ENCODE assay signal across 1 cellular context in genomic region chr4:6523251-6523650, GRCh38.
TF ChIP-seq lines count a peak whose summit lies in the region.

No MANE protein-coding gene starts in this region.

TF ChIP-seq in K562, 482 proteins besides CTCF, POLR2A, EP300 and RAD21 (continued from another document):
- TF ChIP-seq CEBPG (CRISPR knock-in tag; IDR thresholded peaks at IDR 0.05) = no peak
- TF ChIP-seq CEBPG (tag; conservative IDR thresholded peaks at IDR 0.05 in 1 of 2, IDR thresholded peaks at IDR 0.05 in 1 of 2) = peak in 1 of 2 experiments; percentile 25; a peak in 1 of 4 replicates
- no peak for TF ChIP-seq HDGF (IDR thresholded peaks at IDR 0.05)
- no peak for TF ChIP-seq RREB1 (CRISPR knock-in tag; IDR thresholded peaks at IDR 0.05)
- TF ChIP-seq CEBPB (tag; IDR thresholded peaks at IDR 0.05) = peak; percentile 11; the same call in 1 of the 2 replicates
- no peak for TF ChIP-seq HNRNPL (IDR thresholded peaks at IDR 0.05; ENCODE audit: low read depth, low read length)
- no peak for TF ChIP-seq MEF2D (tag; conservative IDR thresholded peaks at IDR 0.05; ENCODE audit: low read depth)
- TF ChIP-seq BCOR (IDR thresholded peaks at IDR 0.05) = peak; percentile 55; the same call in 1 of the 2 replicates
- no peak for TF ChIP-seq ZNF778 (CRISPR knock-in tag; IDR thresholded peaks at IDR 0.05)
- no peak for TF ChIP-seq ZNF436 (CRISPR knock-in tag; IDR thresholded peaks at IDR 0.05)
- TF ChIP-seq ZHX1 (conservative IDR thresholded peaks at IDR 0.05; ENCODE audit: low read length) = no peak
- no peak for TF ChIP-seq ZNF740 (CRISPR knock-in tag; IDR thresholded peaks at IDR 0.05)
- TF ChIP-seq ZNF740 (tag; IDR thresholded peaks at IDR 0.05) = no peak
- TF ChIP-seq FOXA3 (CRISPR knock-in tag; conservative IDR thresholded peaks at IDR 0.05 in 1 of 2, IDR thresholded peaks at IDR 0.05 in 1 of 2) = no peak
- TF ChIP-seq NKRF (IDR thresholded peaks at IDR 0.05; ENCODE audit: borderline replicate concordance) = no peak
- no peak for TF ChIP-seq CBX8 (IDR thresholded peaks at IDR 0.05; ENCODE audit: borderline replicate concordance, extremely low read depth, low read depth, low read length, poor library complexity, severe bottlenecking)
- no peak for TF ChIP-seq ZNF23 (CRISPR knock-in tag; IDR thresholded peaks at IDR 0.05)
- no peak for TF ChIP-seq BDP1 (IDR thresholded peaks at IDR 0.05; ENCODE audit: insufficient read depth, insufficient read length)
- no peak for TF ChIP-seq ILK (tag; IDR thresholded peaks at IDR 0.05; ENCODE audit: borderline replicate concordance, low read depth)
- peak; percentile 69 for TF ChIP-seq ZFP36 (IDR thresholded peaks at IDR 0.05; ENCODE audit: low read depth, low read length, partially characterized antibody)
- TF ChIP-seq ELK3 (CRISPR knock-in tag; IDR thresholded peaks at IDR 0.05) = no peak
- peak in 1 of 2 experiments; percentile 37; a peak in 1 of 4 replicates for TF ChIP-seq KDM1A (IDR thresholded peaks at IDR 0.05)
- TF ChIP-seq ELF1 (tag; IDR thresholded peaks at IDR 0.05) = no peak
- no peak for TF ChIP-seq CHD2 (IDR thresholded peaks at IDR 0.05; ENCODE audit: low read depth, low read length)
- no peak for TF ChIP-seq NFE2L1 (tag; IDR thresholded peaks at IDR 0.05; ENCODE audit: borderline replicate concordance, low read depth)
- no peak for TF ChIP-seq CREM (IDR thresholded peaks at IDR 0.05; ENCODE audit: low read depth)
- TF ChIP-seq ZNF263 (CRISPR knock-in tag; IDR thresholded peaks at IDR 0.05; ENCODE audit: borderline replicate concordance) = no peak
- TF ChIP-seq ZNF707 (CRISPR knock-in tag; conservative IDR thresholded peaks at IDR 0.05) = no peak
- peak; percentile 81 for TF ChIP-seq RBM25 (IDR thresholded peaks at IDR 0.05; ENCODE audit: low read depth, low read length, severe bottlenecking)
- no peak for TF ChIP-seq ZNF79 (CRISPR knock-in tag; IDR thresholded peaks at IDR 0.05; ENCODE audit: low read depth)
- TF ChIP-seq MBD1 (CRISPR knock-in tag; IDR thresholded peaks at IDR 0.05) = no peak
- no peak for TF ChIP-seq HCFC1 (IDR thresholded peaks at IDR 0.05; ENCODE audit: low read depth, low read length)
- no peak for TF ChIP-seq TRIM28 (IDR thresholded peaks at IDR 0.05)
